In genomic region chr11:77999446-77999845, GRCh38 we compare ENCODE assay signal across 7 cellular contexts.
"Had no signal": no experiment of that assay in that cellular context is flagged by ENCODE, and none has a peak within 500 bp of the region (broad histone marks: within the 10 kb centered on the region; RNA-seq: fewer than 3 reads in every experiment).

No MANE protein-coding gene starts in this region.

- DNase-seq: left ventricle myocardium inferior had no signal

- H3K9me3 Mint-ChIP-seq: activated CD4-positive, alpha-beta T cell treated with anti-CD3 and anti-CD28 coated beads, Interleukin-2, amount 10 ng/mL, durations not matched to agents 7 days and 5 days had no signal

- H3K36me3 ChIP-seq: adrenal gland, heart right ventricle, left ventricle myocardium inferior, pancreas, WERI-Rb-1 had no signal

- H3K27me3 ChIP-seq: adrenal gland, pancreas had no signal

- H3K4me3 Mint-ChIP-seq: activated CD4-positive, alpha-beta T cell treated with anti-CD3 and anti-CD28 coated beads, Interleukin-2, amount 10 ng/mL, durations not matched to agents 7 days and 5 days had no signal

- H3K27ac ChIP-seq: adrenal gland, coronary artery, heart right ventricle, left ventricle myocardium inferior, pancreas, WERI-Rb-1 had no signal

- H3K9me3 ChIP-seq: adrenal gland, heart right ventricle, left ventricle myocardium inferior, pancreas had no signal

- H3K27ac Mint-ChIP-seq: activated CD4-positive, alpha-beta T cell treated with anti-CD3 and anti-CD28 coated beads, Interleukin-2, amount 10 ng/mL, durations not matched to agents 7 days and 5 days had no signal

- H3K27me3 Mint-ChIP-seq: activated CD4-positive, alpha-beta T cell treated with anti-CD3 and anti-CD28 coated beads, Interleukin-2, amount 10 ng/mL, durations not matched to agents 7 days and 5 days had no signal

- H3K4me3 ChIP-seq: adrenal gland, coronary artery, heart right ventricle, left ventricle myocardium inferior, pancreas had no signal
